In the genomic region with DNA sequence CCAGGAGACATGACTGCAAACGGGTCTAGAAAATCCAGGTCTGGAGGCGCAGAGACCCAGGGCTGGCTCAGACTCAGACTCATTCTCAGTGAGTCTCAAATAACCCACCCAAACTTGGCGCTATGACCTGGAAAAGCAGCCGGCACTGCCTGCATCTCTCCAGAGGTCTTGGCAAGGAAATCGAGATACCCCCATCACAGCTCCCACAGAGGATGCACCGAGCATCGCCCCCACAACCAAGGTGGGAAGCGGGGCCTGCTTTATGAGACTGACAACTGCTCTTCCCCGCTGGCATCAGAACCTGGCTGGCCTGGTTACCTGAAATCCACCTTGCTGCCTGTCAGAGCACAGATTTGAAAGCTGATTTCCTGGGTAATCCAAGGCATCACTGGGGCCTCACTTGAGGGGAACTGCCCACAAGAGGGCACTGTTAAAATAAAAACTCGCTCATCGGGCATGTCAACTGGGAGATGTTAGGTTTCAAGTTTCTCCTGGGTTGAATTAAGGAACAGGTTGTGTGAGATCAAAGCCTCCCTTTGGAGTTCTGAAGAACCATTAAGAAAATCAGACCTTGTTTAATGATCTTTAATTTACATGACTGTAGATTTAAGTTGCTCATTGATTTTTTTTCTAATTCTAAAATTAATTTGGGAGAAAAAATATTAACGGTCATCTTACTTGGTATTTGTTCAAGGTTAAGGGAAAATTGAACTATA, we compare ENCODE assay signal across 2 cellular contexts.
TF ChIP-seq lines count a peak whose summit lies in the region.

No MANE protein-coding gene starts in this region.

TF ChIP-seq in HCT116, 20 proteins besides CTCF, POLR2A, EP300 and RAD21:
- no peak for TF ChIP-seq SIN3A (IDR thresholded peaks at IDR 0.05; ENCODE audit: low read depth)
- TF ChIP-seq CBX3 (IDR thresholded peaks at IDR 0.05; ENCODE audit: low read depth), result no peak
- TF ChIP-seq FOSL1 (IDR thresholded peaks at IDR 0.05; ENCODE audit: low read depth), result no peak
- no peak for TF ChIP-seq EZH2phosphoT487 (IDR thresholded peaks at IDR 0.05; ENCODE audit: borderline replicate concordance)
- no peak for TF ChIP-seq JUND (IDR thresholded peaks at IDR 0.05)
- TF ChIP-seq, protein P1, sequence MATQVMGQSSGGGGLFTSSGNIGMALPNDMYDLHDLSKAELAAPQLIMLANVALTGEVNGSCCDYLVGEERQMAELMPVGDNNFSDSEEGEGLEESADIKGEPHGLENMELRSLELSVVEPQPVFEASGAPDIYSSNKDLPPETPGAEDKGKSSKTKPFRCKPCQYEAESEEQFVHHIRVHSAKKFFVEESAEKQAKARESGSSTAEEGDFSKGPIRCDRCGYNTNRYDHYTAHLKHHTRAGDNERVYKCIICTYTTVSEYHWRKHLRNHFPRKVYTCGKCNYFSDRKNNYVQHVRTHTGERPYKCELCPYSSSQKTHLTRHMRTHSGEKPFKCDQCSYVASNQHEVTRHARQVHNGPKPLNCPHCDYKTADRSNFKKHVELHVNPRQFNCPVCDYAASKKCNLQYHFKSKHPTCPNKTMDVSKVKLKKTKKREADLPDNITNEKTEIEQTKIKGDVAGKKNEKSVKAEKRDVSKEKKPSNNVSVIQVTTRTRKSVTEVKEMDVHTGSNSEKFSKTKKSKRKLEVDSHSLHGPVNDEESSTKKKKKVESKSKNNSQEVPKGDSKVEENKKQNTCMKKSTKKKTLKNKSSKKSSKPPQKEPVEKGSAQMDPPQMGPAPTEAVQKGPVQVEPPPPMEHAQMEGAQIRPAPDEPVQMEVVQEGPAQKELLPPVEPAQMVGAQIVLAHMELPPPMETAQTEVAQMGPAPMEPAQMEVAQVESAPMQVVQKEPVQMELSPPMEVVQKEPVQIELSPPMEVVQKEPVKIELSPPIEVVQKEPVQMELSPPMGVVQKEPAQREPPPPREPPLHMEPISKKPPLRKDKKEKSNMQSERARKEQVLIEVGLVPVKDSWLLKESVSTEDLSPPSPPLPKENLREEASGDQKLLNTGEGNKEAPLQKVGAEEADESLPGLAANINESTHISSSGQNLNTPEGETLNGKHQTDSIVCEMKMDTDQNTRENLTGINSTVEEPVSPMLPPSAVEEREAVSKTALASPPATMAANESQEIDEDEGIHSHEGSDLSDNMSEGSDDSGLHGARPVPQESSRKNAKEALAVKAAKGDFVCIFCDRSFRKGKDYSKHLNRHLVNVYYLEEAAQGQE (IDR thresholded peaks at IDR 0.05; ENCODE audit: low read depth), result no peak
- TF ChIP-seq ELF1 (IDR thresholded peaks at IDR 0.05; ENCODE audit: borderline replicate concordance, low read depth), result no peak
- TF ChIP-seq TCF7L2 (IDR thresholded peaks at IDR 0.05; ENCODE audit: borderline replicate concordance, extremely low read depth, insufficient read depth, insufficient read length), result no peak
- TF ChIP-seq, protein P2, sequence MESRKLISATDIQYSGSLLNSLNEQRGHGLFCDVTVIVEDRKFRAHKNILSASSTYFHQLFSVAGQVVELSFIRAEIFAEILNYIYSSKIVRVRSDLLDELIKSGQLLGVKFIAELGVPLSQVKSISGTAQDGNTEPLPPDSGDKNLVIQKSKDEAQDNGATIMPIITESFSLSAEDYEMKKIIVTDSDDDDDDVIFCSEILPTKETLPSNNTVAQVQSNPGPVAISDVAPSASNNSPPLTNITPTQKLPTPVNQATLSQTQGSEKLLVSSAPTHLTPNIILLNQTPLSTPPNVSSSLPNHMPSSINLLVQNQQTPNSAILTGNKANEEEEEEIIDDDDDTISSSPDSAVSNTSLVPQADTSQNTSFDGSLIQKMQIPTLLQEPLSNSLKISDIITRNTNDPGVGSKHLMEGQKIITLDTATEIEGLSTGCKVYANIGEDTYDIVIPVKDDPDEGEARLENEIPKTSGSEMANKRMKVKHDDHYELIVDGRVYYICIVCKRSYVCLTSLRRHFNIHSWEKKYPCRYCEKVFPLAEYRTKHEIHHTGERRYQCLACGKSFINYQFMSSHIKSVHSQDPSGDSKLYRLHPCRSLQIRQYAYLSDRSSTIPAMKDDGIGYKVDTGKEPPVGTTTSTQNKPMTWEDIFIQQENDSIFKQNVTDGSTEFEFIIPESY (IDR thresholded peaks at IDR 0.05; ENCODE audit: extremely low read depth, insufficient replicate concordance, low read length), result no peak
- no peak for TF ChIP-seq EZH2 (IDR thresholded peaks at IDR 0.05)
- TF ChIP-seq EGR1 (IDR thresholded peaks at IDR 0.05; ENCODE audit: low read depth), result no peak
- TF ChIP-seq ZNF274 (IDR thresholded peaks at IDR 0.05; ENCODE audit: low read depth, low read length), result no peak
- TF ChIP-seq POLR2AphosphoS5 (IDR thresholded peaks at IDR 0.05; ENCODE audit: low read depth, low read length), result no peak
- TF ChIP-seq, protein P3, sequence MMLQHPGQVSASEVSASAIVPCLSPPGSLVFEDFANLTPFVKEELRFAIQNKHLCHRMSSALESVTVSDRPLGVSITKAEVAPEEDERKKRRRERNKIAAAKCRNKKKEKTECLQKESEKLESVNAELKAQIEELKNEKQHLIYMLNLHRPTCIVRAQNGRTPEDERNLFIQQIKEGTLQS (IDR thresholded peaks at IDR 0.05), result no peak
- TF ChIP-seq CEBPB (IDR thresholded peaks at IDR 0.05; ENCODE audit: low read depth), result no peak
- TF ChIP-seq SP1 (IDR thresholded peaks at IDR 0.05; ENCODE audit: low read depth), result no peak
- TF ChIP-seq, protein P4, sequence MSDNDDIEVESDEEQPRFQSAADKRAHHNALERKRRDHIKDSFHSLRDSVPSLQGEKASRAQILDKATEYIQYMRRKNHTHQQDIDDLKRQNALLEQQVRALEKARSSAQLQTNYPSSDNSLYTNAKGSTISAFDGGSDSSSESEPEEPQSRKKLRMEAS (IDR thresholded peaks at IDR 0.05), result no peak
- TF ChIP-seq ZFX (IDR thresholded peaks at IDR 0.05), result no peak
- no peak for TF ChIP-seq YY1 (IDR thresholded peaks at IDR 0.05; ENCODE audit: extremely low read depth, insufficient replicate concordance, low read depth, low read length)

TF ChIP-seq in K562, 482 proteins besides CTCF, POLR2A, EP300 and RAD21:
- 0 out of 2 replicates have a peak, but pooled peaks have one; percentile 30 for TF ChIP-seq SMC3 (conservative IDR thresholded peaks at IDR 0.05; ENCODE audit: insufficient read depth, low read depth, low read length)
- no peak for TF ChIP-seq ZBTB1 (CRISPR knock-in tag; IDR thresholded peaks at IDR 0.05; ENCODE audit: borderline replicate concordance, low read depth)
TF ChIP-seq in K562: peak in this region for 1.
